ENCODE assay signal across 8 cellular contexts in genomic region chrX:80578518-80579105, GRCh38.
DNase-seq lines count a peak whose midpoint lies in the region; ATAC-seq, FAIRE-seq and TF ChIP-seq lines count a peak whose summit lies in the region.

No MANE protein-coding gene starts in this region.

- H3K27me3 Mint-ChIP-seq in activated T-helper 17 cell treated with anti-CD3 and anti-CD28 coated beads, Interleukin-2, amount 50 U/mL, for 72 hours = no peaks in the 10 kb centered on the region

- no peaks in the 10 kb centered on the region for H3K9me3 Mint-ChIP-seq in activated T-helper 17 cell treated with anti-CD3 and anti-CD28 coated beads, Interleukin-2, amount 50 U/mL, for 72 hours

- POLR2A ChIA-PET in K562 (lab: Yijun Ruan, JAX) = no interaction called here

- no peaks in the 10 kb centered on the region for H3K9me3 ChIP-seq in K562 (replicated peaks; ENCODE audit: control insufficient read depth, insufficient read depth, low read depth, low read length)

- intact Hi-C loops in K562 (cut with micrococcal nuclease) = loop anchor here (1.0 to 5.0 kb wide), 4 partner anchors 66 to 341 kb away; no protein-coding TSS in a partner anchor

- no peaks in the 10 kb centered on the region for H3K9me1 ChIP-seq in K562 (ENCODE audit: control insufficient read depth, insufficient read depth, low read length)

- H3K27ac Mint-ChIP-seq in activated T-helper 17 cell treated with anti-CD3 and anti-CD28 coated beads, Interleukin-2, amount 50 U/mL, for 72 hours = no peak overlapping the region

- no peak overlapping the region for H3K4me3 Mint-ChIP-seq in activated T-helper 17 cell treated with anti-CD3 and anti-CD28 coated beads, Interleukin-2, amount 50 U/mL, for 72 hours

- 0 out of 2 replicates have a peak overlapping the region, but pooled peaks have one; percentile 21 for H2AFZ ChIP-seq in K562 (ENCODE audit: low read depth, low read length)

- no peaks in the 10 kb centered on the region for H3K36me3 Mint-ChIP-seq in activated T-helper 17 cell treated with anti-CD3 and anti-CD28 coated beads, Interleukin-2, amount 50 U/mL, for 72 hours (ENCODE audit: low read depth)

- DNase-seq in GM10266 (ENCODE audit: extremely low spot score) (peak; percentile 29), LHCN-M2 (ENCODE audit: low read depth) (peak; percentile 2), K562 (ENCODE audit: extremely low read depth in 1 of 4, low spot score in 3 of 4) (peak; percentile 18 to 56 (median 21)), myocyte (ENCODE audit: low read depth) (peak; percentile 22), NCI-H1436 (lab: John Stamatoyannopoulos, UW) (no peak)

- TF ChIP-seq CTCF in 22Rv1 (IDR thresholded peaks at IDR 0.05) = peak; percentile 72
- TF ChIP-seq CTCF in GM10266 (IDR thresholded peaks at IDR 0.05; ENCODE audit: control insufficient read depth, insufficient read depth, low read depth, missing control alignments) = peak; percentile 36
- peak; percentile 44 to 56 (median 45); a peak in 3 of 6 replicates for TF ChIP-seq CTCF in K562 (IDR thresholded peaks at IDR 0.05 in 2 of 3, conservative IDR thresholded peaks at IDR 0.05 in 1 of 3; ENCODE audit: insufficient read depth in 2 of 3, low read depth in 1 of 3, low read length in 3 of 3)

- no peaks in the 10 kb centered on the region for H3K27me3 ChIP-seq in K562 (ENCODE audit: control insufficient read depth in 2 of 2, insufficient read depth in 2 of 2, low read length in 2 of 2)

- peak; percentile 71 to 83 for TF ChIP-seq RAD21 in K562 (CRISPR knock-in tag; conservative IDR thresholded peaks at IDR 0.05 in 1 of 2, IDR thresholded peaks at IDR 0.05 in 1 of 2)

- CTCF ChIA-PET in K562 (lab: Yijun Ruan, JAX; ENCODE audit: low intra/inter-chr PET ratio) = interaction anchor here (1.8 kb wide), 1 partner anchor 296 kb away, joined by 10 read pairs; no protein-coding TSS in a partner anchor

- no peak overlapping the region for H3K4me3 ChIP-seq in K562

- no peak overlapping the region for H3K4me2 ChIP-seq in K562 (ENCODE audit: insufficient read depth, low read length)

- no peaks in the 10 kb centered on the region for H3K36me3 ChIP-seq in K562 (ENCODE audit: control insufficient read depth, insufficient read depth, low read length)

- no peaks in the 10 kb centered on the region; a peak in 1 of 5 replicates for H3K4me1 ChIP-seq in K562 (replicated peaks in 1 of 2; ENCODE audit: control insufficient read depth in 2 of 2, insufficient read depth in 2 of 2, low read length in 2 of 2)

- TF ChIP-seq POLR2A in K562 (conservative IDR thresholded peaks at IDR 0.05) = no peak

- in situ Hi-C loops in K562 (cut with MboI) = loop anchor here (25.0 kb wide), 1 partner anchor 291 kb away; no protein-coding TSS in a partner anchor

- no peak overlapping the region for H3K27ac ChIP-seq in 22Rv1
- H3K27ac ChIP-seq in K562 (ENCODE audit: extremely low read depth, low read depth, low read length) = no peak overlapping the region

- H3K4me1 Mint-ChIP-seq in activated T-helper 17 cell treated with anti-CD3 and anti-CD28 coated beads, Interleukin-2, amount 50 U/mL, for 72 hours = no peaks in the 10 kb centered on the region

- WGBS in K562 (ENCODE audit: insufficient coverage, low coverage, missing lambda C conversion rate) = 7% methylated on average over 2 of the region's 3 CpGs

- no peak overlapping the region for H3K9ac ChIP-seq in K562 (ENCODE audit: insufficient read depth in 1 of 2, low read depth in 2 of 2, low read length in 2 of 2)

- ATAC-seq in K562 (peak; percentile 79), GM18867 (IDR thresholded peaks at IDR 0.05; ENCODE audit: unreplicated experiment) (no peak)
- no peak for ATAC-seq in activated T-helper 17 cell treated with anti-CD3 and anti-CD28 coated beads, Interleukin-2, amount 50 U/mL, for 72 hours (replicated peaks)

- FAIRE-seq in K562 (lab: Jason Lieb, UNC) = peak; percentile 80

- H4K20me1 ChIP-seq in K562 (replicated peaks; ENCODE audit: control insufficient read depth, insufficient read depth, low read length) = no peaks in the 10 kb centered on the region

- TF ChIP-seq EP300 in K562 (IDR thresholded peaks at IDR 0.05; ENCODE audit: low read length) = no peak

- BruUV-seq in K562 (replicated peaks; lab: Mats Ljungman, UMichigan) = no TSS peak

- no peaks in the 10 kb centered on the region for H3K79me2 ChIP-seq in K562 (ENCODE audit: control insufficient read depth, insufficient read depth, low read length)

TF ChIP-seq in K562, 482 proteins besides CTCF, POLR2A, EP300 and RAD21:
- TF ChIP-seq ZNF699 (CRISPR knock-in tag; IDR thresholded peaks at IDR 0.05; ENCODE audit: insufficient replicate concordance) = no peak
- no peak for TF ChIP-seq ELK3 (CRISPR knock-in tag; IDR thresholded peaks at IDR 0.05)
- no peak for TF ChIP-seq MTA2 (IDR thresholded peaks at IDR 0.05; ENCODE audit: low read depth)
- TF ChIP-seq DEAF1 (CRISPR knock-in tag; IDR thresholded peaks at IDR 0.05) = peak; percentile 48
- 0 out of 2 replicates have a peak, but pooled peaks have one; percentile 9 for TF ChIP-seq CC2D1A (IDR thresholded peaks at IDR 0.05)
- no peak for TF ChIP-seq NELFE (IDR thresholded peaks at IDR 0.05; ENCODE audit: insufficient read depth, insufficient read length)
- peak; percentile 48; the same call in 1 of the 2 replicates for TF ChIP-seq SMC3 (conservative IDR thresholded peaks at IDR 0.05; ENCODE audit: insufficient read depth, low read depth, low read length)
- TF ChIP-seq ARID3A (IDR thresholded peaks at IDR 0.05; ENCODE audit: borderline replicate concordance, low read depth, low read length) = no peak
- TF ChIP-seq ZNF395 (CRISPR knock-in tag; IDR thresholded peaks at IDR 0.05) = no peak
- TF ChIP-seq USF1 (CRISPR knock-in tag; IDR thresholded peaks at IDR 0.05) = no peak
